In genomic region chr11:34522188-34522587, GRCh38 we compare ENCODE assay signal across 5 cellular contexts. TPM values are rescaled to one million over a fixed set of nuclear protein-coding genes. Genes with fewer than 3 reads are reported as not detected.
"Had no signal": no experiment of that assay in that cellular context is flagged by ENCODE, and none has a peak within 500 bp of the region (broad histone marks: within the 10 kb centered on the region; RNA-seq: fewer than 3 reads in every experiment).

No MANE protein-coding gene starts in this region.

- H3K9me3 Mint-ChIP-seq: GM23338, H9 had no signal

- H3K4me1 Mint-ChIP-seq: GM23338, H9 had no signal

- H3K4me3 Mint-ChIP-seq: GM23338, H9 had no signal

- DNase-seq: H9, HCEC 1CT, IMR-90 had no signal

- H3K4me3 ChIP-seq: GM23338 had no signal

- ATAC-seq: GM23338 had no signal

- H3K27ac Mint-ChIP-seq: GM23338, H9 had no signal

RNA-seq across cellular contexts. Expression of gene ELF5, which starts 8.6 kb away (rescaled TPM):
- total RNA-seq: GM23338, H1, H9, IMR-90 had no signal
